9 cellular contexts compared by ENCODE assay signal in the genomic region with DNA sequence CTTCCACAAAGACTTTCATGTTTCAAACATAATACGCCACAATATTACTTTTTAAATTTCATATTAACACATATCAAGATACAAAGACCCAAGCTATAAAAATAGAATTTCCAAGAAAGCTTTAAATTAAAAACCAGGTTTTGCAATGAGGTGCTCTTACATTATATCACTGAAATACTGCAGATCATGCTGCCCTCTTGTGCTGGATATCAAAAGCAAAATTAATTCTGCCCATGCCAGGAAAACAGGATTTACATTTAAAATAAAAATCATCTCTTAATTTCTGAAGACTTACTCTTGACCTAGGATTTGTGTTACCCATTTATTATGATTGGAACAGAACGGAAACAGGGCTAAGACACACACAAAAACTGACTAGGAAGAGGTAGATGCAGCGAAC.
DNase-seq lines count a peak whose midpoint lies in the region; ATAC-seq and TF ChIP-seq lines count a peak whose summit lies in the region.
"Had no signal": no experiment of that assay in that cellular context is flagged by ENCODE, and none has a peak within 500 bp of the region (broad histone marks: within the 10 kb centered on the region; RNA-seq: fewer than 3 reads in every experiment).

No MANE protein-coding gene starts in this region.

- H3K36me3 ChIP-seq in cardiac muscle cell: no peaks in the 10 kb centered on the region
- H3K36me3 ChIP-seq in OCI-LY3 (replicated peaks; ENCODE audit: low read depth, low read length): no peaks in the 10 kb centered on the region
- H3K36me3 ChIP-seq: ascending aorta had no signal

- no peak for ATAC-seq in GM19328 (IDR thresholded peaks at IDR 0.05; ENCODE audit: unreplicated experiment)
- ATAC-seq in GM18520 (IDR thresholded peaks at IDR 0.05; ENCODE audit: unreplicated experiment): no peak

- no peak overlapping the region for H2AFZ ChIP-seq in OCI-LY3 (ENCODE audit: low read depth, low read length)

- no peaks in the 10 kb centered on the region for H4K20me1 ChIP-seq in OCI-LY3 (ENCODE audit: insufficient read depth, low read length)

- H3K79me2 ChIP-seq in OCI-LY3 (ENCODE audit: low read length): no peaks in the 10 kb centered on the region

- H3K9me3 ChIP-seq in cardiac muscle cell (ENCODE audit: low read depth) (no peaks in the 10 kb centered on the region), OCI-LY3 (ENCODE audit: insufficient read depth, low read length) (no peaks in the 10 kb centered on the region)
- H3K9me3 ChIP-seq: ascending aorta had no signal

- no peak overlapping the region for H3K9ac ChIP-seq in OCI-LY3 (ENCODE audit: low read length)

- H3K4me3 ChIP-seq in cardiac muscle cell: no peak overlapping the region
- no peak overlapping the region for H3K4me3 ChIP-seq in OCI-LY3 (ENCODE audit: low read length)
- H3K4me3 ChIP-seq in epithelial cell of proximal tubule (ENCODE audit: low read depth, low read length): no peak overlapping the region
- H3K4me3 ChIP-seq: ascending aorta had no signal

- no peak overlapping the region for H3K4me2 ChIP-seq in OCI-LY3 (ENCODE audit: low read length)

- TF ChIP-seq CTCF in cardiac muscle cell (IDR thresholded peaks at IDR 0.05; ENCODE audit: low read depth, low read length) (peak; percentile 50), OCI-LY3 (IDR thresholded peaks at IDR 0.05; ENCODE audit: low read depth, low read length) (peak; percentile 65), epithelial cell of proximal tubule (conservative IDR thresholded peaks at IDR 0.05; ENCODE audit: low read depth, low read length) (peak; percentile 27)

- DNase-seq in cardiac muscle cell (ENCODE audit: low read depth in 1 of 2, low spot score in 1 of 2): peak in 1 of 2 donors; percentile 63
- DNase-seq in cardiac septum (ENCODE audit: low spot score): no peak
- DNase-seq in epithelial cell of proximal tubule (ENCODE audit: low read depth): no peak
- peak; percentile 39 for DNase-seq in superior temporal gyrus (ENCODE audit: extremely low spot score)
- no peak for DNase-seq in NCI-H82 (lab: John Stamatoyannopoulos, UW)

- H3K27me3 ChIP-seq in cardiac muscle cell (no peaks in the 10 kb centered on the region), OCI-LY3 (ENCODE audit: low read depth, low read length) (no peaks in the 10 kb centered on the region)
- H3K27me3 ChIP-seq: ascending aorta had no signal

- no peaks in the 10 kb centered on the region for H3K4me1 ChIP-seq in cardiac muscle cell (ENCODE audit: low read depth)
- H3K4me1 ChIP-seq in OCI-LY3 (ENCODE audit: low read length): no peaks in the 10 kb centered on the region
- H3K4me1 ChIP-seq: ascending aorta had no signal

- H3K27ac ChIP-seq in cardiac muscle cell: no peak overlapping the region
- no peak overlapping the region for H3K27ac ChIP-seq in OCI-LY3 (ENCODE audit: low read length)
- H3K27ac ChIP-seq: ascending aorta had no signal

- intact Hi-C loops in cardiac septum (cut with DNase I): loop anchor here (10.0 kb wide), 1 partner anchor 481 kb away; no protein-coding TSS in a partner anchor
